In genomic region chr2:63981702-63982103, GRCh38 we compare ENCODE assay signal across 23 cellular contexts.
"Had no signal": no experiment of that assay in that cellular context is flagged by ENCODE, and none has a peak within 500 bp of the region (broad histone marks: within the 10 kb centered on the region; RNA-seq: fewer than 3 reads in every experiment).

No MANE protein-coding gene starts in this region.

- DNase-seq: activated CD4-positive, alpha-beta T cell treated with anti-CD3 and anti-CD28 coated beads for 4 hours; activated CD4-positive, alpha-beta T cell treated with anti-CD3 and anti-CD28 coated beads, Interleukin-2, amount 50 U/mL, for 4 hours; activated CD8-positive, alpha-beta memory T cell treated with anti-CD3 and anti-CD28 coated beads, Interleukin-2, amount 50 U/mL, for 48 hours; activated CD8-positive, alpha-beta T cell treated with anti-CD3 and anti-CD28 coated beads, Interleukin-2, amount 10 ng/mL, durations not matched to agents 7 days and 5 days; activated naive CD8-positive, alpha-beta T cell treated with anti-CD3 and anti-CD28 coated beads, Interleukin-2, amount 50 U/mL, for 24 hours; activated T-cell treated with anti-CD3 and anti-CD28 coated beads, Interleukin-2, amount 50 U/mL, for 1 hour; amniotic stem cell; body of pancreas; central memory CD4-positive, alpha-beta T cell; Kasumi-1; NCI-H1048; NCI-H1694; NCI-H2029; NCI-H345; NCI-H510A; NCI-H526 treated with DMSO at 0.1 percent for 48 hours; NCI-H82; NK-92 treated with Interleukin-12 subunit alpha and Interleukin-12 subunit beta, amount 100 ng/mL, for 24 hours; SIG-M5; T-cell; T-helper 2 cell; T1000 had no signal

- H3K27ac Mint-ChIP-seq: activated CD8-positive, alpha-beta T cell treated with anti-CD3 and anti-CD28 coated beads, Interleukin-2, amount 10 ng/mL, durations not matched to agents 7 days and 5 days; activated naive CD4-positive, alpha-beta T cell treated with anti-CD3 and anti-CD28 coated beads, Interleukin-2, amount 50 U/mL, for 72 hours; activated naive CD8-positive, alpha-beta T cell treated with anti-CD3 and anti-CD28 coated beads, Interleukin-2, amount 50 U/mL, for 24 hours; T-cell had no signal

- ATAC-seq: activated CD8-positive, alpha-beta T cell treated with anti-CD3 and anti-CD28 coated beads, Interleukin-2, amount 10 ng/mL, durations not matched to agents 7 days and 5 days; activated naive CD4-positive, alpha-beta T cell treated with anti-CD3 and anti-CD28 coated beads, Interleukin-2, amount 50 U/mL, for 72 hours; activated naive CD8-positive, alpha-beta T cell treated with anti-CD3 and anti-CD28 coated beads, Interleukin-2, amount 50 U/mL, for 24 hours; body of pancreas; T-cell had no signal

- H3K4me3 Mint-ChIP-seq: activated CD8-positive, alpha-beta T cell treated with anti-CD3 and anti-CD28 coated beads, Interleukin-2, amount 10 ng/mL, durations not matched to agents 7 days and 5 days; activated naive CD8-positive, alpha-beta T cell treated with anti-CD3 and anti-CD28 coated beads, Interleukin-2, amount 50 U/mL, for 24 hours; T-cell had no signal

- H3K27me3 Mint-ChIP-seq: activated naive CD8-positive, alpha-beta T cell treated with anti-CD3 and anti-CD28 coated beads, Interleukin-2, amount 50 U/mL, for 24 hours; T-cell had no signal

- H3K9me3 Mint-ChIP-seq: activated naive CD8-positive, alpha-beta T cell treated with anti-CD3 and anti-CD28 coated beads, Interleukin-2, amount 50 U/mL, for 24 hours; T-cell had no signal
